Comparison of ENCODE assay signal across 8 cellular contexts in the genomic region with DNA sequence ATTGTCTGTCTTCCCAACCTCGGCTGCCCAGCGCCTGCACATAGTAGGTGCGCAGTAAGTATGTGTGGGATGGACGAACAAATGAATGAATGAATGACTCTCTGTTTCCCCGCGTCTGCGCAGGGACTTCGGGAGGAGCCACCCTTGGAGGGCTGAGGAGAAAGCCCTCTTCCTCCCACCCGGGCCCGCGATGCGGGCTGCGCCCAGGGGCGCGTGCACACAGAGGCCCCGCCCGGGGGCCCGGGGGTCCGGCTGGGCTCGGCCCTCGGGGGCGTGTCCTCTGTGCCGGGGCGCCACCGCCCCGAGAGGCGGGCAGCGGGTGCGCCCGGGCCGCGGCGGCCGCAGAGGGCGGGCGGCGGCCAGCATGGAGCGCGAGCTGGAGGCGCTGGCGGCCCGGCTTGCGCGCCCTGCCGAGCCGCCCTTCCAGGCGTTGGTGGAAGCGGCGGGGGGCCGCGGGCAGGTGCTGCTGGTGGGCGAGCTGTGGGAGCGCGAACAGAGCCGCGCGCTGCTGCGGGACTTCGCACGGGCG. TPM values are rescaled to one million over a fixed set of nuclear protein-coding genes. Genes with fewer than 3 reads are reported as not detected.
DNase-seq lines count a peak whose midpoint lies in the region; ATAC-seq and TF ChIP-seq lines count a peak whose summit lies in the region.

A gene (plus strand): TSS at position 322 of the 529 bp plus-strand sequence. CDS start 43 bp downstream, at position 365.

- no peak for TF ChIP-seq CTCF in lung (IDR thresholded peaks at IDR 0.05; ENCODE audit: control extremely low read depth, extremely low read depth)

- peaks cover 3% of the 10 kb centered on the region for H3K4me1 Mint-ChIP-seq in activated naive CD8-positive, alpha-beta T cell treated with anti-CD3 and anti-CD28 coated beads for 36 hours

- H3K4me1 ChIP-seq in lung (ENCODE audit: control insufficient read depth in 2 of 2, insufficient read depth in 2 of 2, low read length in 2 of 2) (peaks cover 0 to 10% of the 10 kb centered on the region in 2 donors), aorta (ENCODE audit: control insufficient read depth in 1 of 2, insufficient read depth in 2 of 2, low read length in 2 of 2) (no peaks in the 10 kb centered on the region)

- H3K27ac ChIP-seq in lung (ENCODE audit: low read depth in 1 of 2, low read length in 1 of 2), result no peak within 1 kb of the TSS
- H3K27ac ChIP-seq in aorta (ENCODE audit: low read depth in 1 of 2, low read length in 2 of 2), result no peak within 1 kb of the TSS

- no peaks in the 10 kb centered on the region for H3K9me3 Mint-ChIP-seq in activated naive CD8-positive, alpha-beta T cell treated with anti-CD3 and anti-CD28 coated beads for 36 hours

- no peaks in the 10 kb centered on the region for H3K36me3 ChIP-seq in lung (ENCODE audit: control insufficient read depth in 2 of 2, insufficient read depth in 2 of 2, low read length in 2 of 2)
- no peaks in the 10 kb centered on the region for H3K36me3 ChIP-seq in aorta (ENCODE audit: control insufficient read depth in 1 of 2, insufficient read depth in 2 of 2, low read length in 1 of 2)

- peak; percentile 7 for DNase-seq in stimulated activated CD4-positive, alpha-beta T cell treated with anti-CD3 and anti-CD28 coated beads, Interleukin-15, amount 100 ng/mL, for 24 hours
- DNase-seq in stimulated activated CD4-positive, alpha-beta T cell treated with anti-CD3 and anti-CD28 coated beads, Interleukin-4, amount 100 ng/mL, for 24 hours, result no peak
- no peak for DNase-seq in activated naive CD8-positive, alpha-beta T cell treated with anti-CD3 and anti-CD28 coated beads for 36 hours
- DNase-seq in lung (ENCODE audit: low spot score), result no peak
- no peak for DNase-seq in aorta

- no peak within 1 kb of the TSS for H3K27ac Mint-ChIP-seq in activated naive CD8-positive, alpha-beta T cell treated with anti-CD3 and anti-CD28 coated beads for 36 hours

- intact Hi-C loops in aorta (cut with DNase I), result no loop called here

- H3K9me3 ChIP-seq in lung (ENCODE audit: control insufficient read depth in 2 of 2, insufficient read depth in 1 of 2, low read length in 1 of 2) (peaks cover 0 to 7% of the 10 kb centered on the region in 2 donors), aorta (ENCODE audit: control insufficient read depth, low read length) (no peaks in the 10 kb centered on the region)

- H3K27me3 Mint-ChIP-seq in activated naive CD8-positive, alpha-beta T cell treated with anti-CD3 and anti-CD28 coated beads for 36 hours, result peaks cover 85% of the 10 kb centered on the region

- H3K4me3 ChIP-seq in lung, result peak within 1 kb of the TSS; percentile 8
- peak within 1 kb of the TSS; percentile 54 to 60 for H3K4me3 ChIP-seq in aorta (ENCODE audit: low read length in 2 of 2)

- WGBS in lung, 2 donors, result 1 to 2% methylated on average over 47 to 61 of the region's 61 CpGs
- 1 to 3% methylated on average over 14 to 61 of the region's 61 CpGs for WGBS in aorta, 2 donors

- ATAC-seq in lung (ENCODE audit: insufficient read depth, low FRiP score) (no peak), aorta (ENCODE audit: low FRiP score) (no peak), GM21786 (IDR thresholded peaks at IDR 0.05; ENCODE audit: unreplicated experiment) (no peak), GM21515 (IDR thresholded peaks at IDR 0.05; ENCODE audit: unreplicated experiment) (no peak), HG03565 (IDR thresholded peaks at IDR 0.05; ENCODE audit: unreplicated experiment) (no peak)

- H3K4me3 Mint-ChIP-seq in activated naive CD8-positive, alpha-beta T cell treated with anti-CD3 and anti-CD28 coated beads for 36 hours, result peak within 1 kb of the TSS; percentile 57

- H3K36me3 Mint-ChIP-seq in activated naive CD8-positive, alpha-beta T cell treated with anti-CD3 and anti-CD28 coated beads for 36 hours, result no peaks in the 10 kb centered on the region

- H3K27me3 ChIP-seq in lung (ENCODE audit: control insufficient read depth, insufficient read depth) (no peaks in the 10 kb centered on the region), aorta (ENCODE audit: control insufficient read depth in 1 of 2, insufficient read depth in 2 of 2, low read length in 1 of 2) (no peaks in the 10 kb centered on the region)

RNA-seq across cellular contexts. Expression of the gene that starts here (rescaled TPM):
- total RNA-seq in activated naive CD8-positive, alpha-beta T cell treated with anti-CD3 and anti-CD28 coated beads for 36 hours, result 1 to 10 TPM; 2.3 to 2.4 TPM
- total RNA-seq in lung, result 1 to 10 TPM in 1 of 2 donors, under 1 TPM in 1; 0.65 to 1.3 TPM
- polyA plus RNA-seq in lung, result under 1 TPM; 0.28 to 0.46 TPM
- total RNA-seq in aorta, result under 1 TPM in 1 of 2 donors, not detected in 1; 0.15 TPM
- polyA plus RNA-seq in aorta, result 1 to 10 TPM in 1 of 2 donors, under 1 TPM in 1; 0.13 to 2.4 TPM
